35 cellular contexts compared by ENCODE assay signal in the genomic region with DNA sequence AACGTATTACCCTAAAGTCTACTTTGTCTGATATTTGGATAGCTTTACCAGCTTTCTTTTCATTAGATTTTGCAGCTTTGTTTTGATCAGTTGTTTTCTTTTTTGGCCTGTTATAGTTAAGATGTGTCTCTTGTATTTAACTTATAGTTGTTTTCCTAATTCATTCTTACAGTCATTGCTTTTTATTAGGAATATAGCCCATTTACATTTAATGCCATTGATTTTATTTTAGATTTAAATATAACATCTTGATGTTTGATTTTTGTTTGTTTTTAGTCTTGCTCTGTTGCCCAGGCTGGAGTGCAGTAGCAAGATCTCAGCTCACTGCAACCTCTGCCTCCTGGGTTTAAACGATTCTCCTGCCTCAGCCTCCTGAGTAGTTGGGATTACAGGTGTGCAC.
"Had no signal": no experiment of that assay in that cellular context is flagged by ENCODE, and none has a peak within 500 bp of the region (broad histone marks: within the 10 kb centered on the region; RNA-seq: fewer than 3 reads in every experiment).

No MANE protein-coding gene starts in this region.

- H3K4me2 ChIP-seq: KMS-11 had no signal

- H3K9ac ChIP-seq: KMS-11 had no signal

- H3K4me3 ChIP-seq: MG63 had no signal

- H3K36me3 ChIP-seq: MG63 had no signal

- DNase-seq: Karpas-422, Kasumi-1, MG63, MM.1S, MV-4-11, NCI-H1048, NCI-H1092, NCI-H1092 treated with DMSO at 0.1 percent for 48 hours, NCI-H1105, NCI-H1105 treated with DMSO at 0.1 percent for 48 hours, NCI-H1417 treated with DMSO at 0.1 percent for 48 hours, NCI-H1436, NCI-H1436 treated with DMSO at 0.1 percent for 48 hours, NCI-H146, NCI-H1694, NCI-H1694 treated with DMSO at 0.1 percent for 48 hours, NCI-H187, NCI-H187 treated with DMSO at 0.1 percent for 48 hours, NCI-H1930, NCI-H2029, NCI-H2029 treated with DMSO at 0.1 percent for 48 hours, NCI-H2081, NCI-H2081 treated with DMSO at 0.1 percent for 48 hours, NCI-H2107, NCI-H2171, NCI-H2171 treated with DMSO at 0.1 percent for 48 hours, NCI-H2227 treated with DMSO at 0.1 percent for 48 hours, NCI-H226, NCI-H345, NCI-H446, NCI-H446 treated with DMSO at 0.1 percent for 48 hours, NCI-H510A, NCI-H510A treated with DMSO at 0.1 percent for 48 hours, NCI-H524 had no signal

- H3K27ac ChIP-seq: KMS-11 had no signal
